Comparison of ENCODE assay signal across 32 cellular contexts in genomic region chr1:100462291-100463040, GRCh38.
DNase-seq lines count a peak whose midpoint lies in the region; FAIRE-seq and TF ChIP-seq lines count a peak whose summit lies in the region.
"Had no signal": no experiment of that assay in that cellular context is flagged by ENCODE, and none has a peak within 500 bp of the region (broad histone marks: within the 10 kb centered on the region; RNA-seq: fewer than 3 reads in every experiment).

No MANE protein-coding gene starts in this region.

- DNase-seq in CD4-positive, alpha-beta memory T cell, result no peak
- peak; percentile 59 for DNase-seq in NT2/D1 (ENCODE audit: low read depth, low spot score)
- peak; percentile 6 for DNase-seq in fibroblast of peridontal ligament (ENCODE audit: extremely low read depth)
- peak; percentile 21 for DNase-seq in nephron progenitor cell
- DNase-seq in substantia nigra (lab: John Stamatoyannopoulos, UW), result no peak
- no peak for DNase-seq in ascending aorta (ENCODE audit: low spot score in 2 of 2)
- no peak for DNase-seq in urothelium cell line (ENCODE audit: low spot score)
- DNase-seq in NCI-H1092 (lab: John Stamatoyannopoulos, UW), result no peak
- DNase-seq: ACHN; activated CD4-positive, alpha-beta memory T cell treated with anti-CD3 and anti-CD28 coated beads, Interleukin-2, amount 10 ng/mL, durations not matched to agents 7 days and 5 days; activated CD8-positive, alpha-beta memory T cell treated with anti-CD3 and anti-CD28 coated beads, Interleukin-2, amount 50 U/mL, for 4 hours; activated naive CD4-positive, alpha-beta T cell treated with anti-CD3 and anti-CD28 coated beads, Interleukin-2, amount 10 ng/mL, durations not matched to agents 7 days and 5 days; adrenal gland; DMS79 treated with DMSO at 0.1 percent for 48 hours; GF-D8; NCI-H1436; NCI-H2081; NCI-H226; nucleus accumbens; Peyer's patch; SHP77; stomach; thyroid gland had no signal

- intact Hi-C loops in CD4-positive, alpha-beta memory T cell (cut with micrococcal nuclease), result loop anchor here (2.0 kb wide), 1 partner anchor 406 kb away; no protein-coding TSS in a partner anchor
- intact Hi-C loops in ascending aorta (cut with DNase I), result loop anchor here (5.0 kb wide), 1 partner anchor 145 kb away; no protein-coding TSS in a partner anchor

- no peak overlapping the region for H3K4me3 ChIP-seq in CD4-positive, alpha-beta memory T cell (ENCODE audit: low read length in 2 of 2)
- H3K4me3 ChIP-seq in NT2/D1 (ENCODE audit: insufficient read length, low read depth) (no peak overlapping the region), ascending aorta (no peak overlapping the region)
- H3K4me3 ChIP-seq: adrenal gland, BLaER1, gastroesophageal sphincter, left lung, Peyer's patch, prostate gland, stomach, thyroid gland had no signal

- peaks cover 0 to 2% (median 0%) of the 10 kb centered on the region in 8 donors for H3K9me3 Mint-ChIP-seq in CD4-positive, alpha-beta memory T cell
- no peaks in the 10 kb centered on the region for H3K9me3 Mint-ChIP-seq in nephron progenitor cell
- H3K9me3 Mint-ChIP-seq: activated CD4-positive, alpha-beta memory T cell treated with anti-CD3 and anti-CD28 coated beads, Interleukin-2, amount 10 ng/mL, durations not matched to agents 7 days and 5 days; activated naive CD4-positive, alpha-beta T cell treated with anti-CD3 and anti-CD28 coated beads, Interleukin-2, amount 10 ng/mL, durations not matched to agents 7 days and 5 days; brain had no signal

- H3K27me3 ChIP-seq in CD4-positive, alpha-beta memory T cell (ENCODE audit: insufficient read depth, low read length), result no peaks in the 10 kb centered on the region
- H3K27me3 ChIP-seq in NT2/D1 (ENCODE audit: insufficient read depth, insufficient read length) (no peaks in the 10 kb centered on the region), ascending aorta (no peaks in the 10 kb centered on the region)
- H3K27me3 ChIP-seq: adrenal gland, BLaER1, gastroesophageal sphincter, left lung, Peyer's patch, stomach, thyroid gland had no signal

- no peaks in the 10 kb centered on the region for H3K9me3 ChIP-seq in CD4-positive, alpha-beta memory T cell (ENCODE audit: control insufficient read depth in 1 of 2, low read length in 2 of 2)
- H3K9me3 ChIP-seq in NT2/D1 (ENCODE audit: insufficient read depth, low read length) (no peaks in the 10 kb centered on the region), ascending aorta (no peaks in the 10 kb centered on the region)
- H3K9me3 ChIP-seq: adrenal gland, BLaER1, gastroesophageal sphincter, left lung, Peyer's patch, prostate gland, stomach, thyroid gland had no signal

- peaks cover 44 to 77% of the 10 kb centered on the region in 2 donors for H3K36me3 Mint-ChIP-seq in CD4-positive, alpha-beta memory T cell
- peaks cover 8% of the 10 kb centered on the region for H3K36me3 Mint-ChIP-seq in nephron progenitor cell (ENCODE audit: low read depth)
- H3K36me3 Mint-ChIP-seq: brain had no signal

- H3K9ac ChIP-seq in NT2/D1 (ENCODE audit: insufficient read length, low read depth), result no peak overlapping the region
- H3K9ac ChIP-seq: BLaER1 had no signal

- no peak overlapping the region for H3K27ac ChIP-seq in CD4-positive, alpha-beta memory T cell (ENCODE audit: low read depth, low read length)
- H3K27ac ChIP-seq in substantia nigra (ENCODE audit: low read depth, low read length, poor library complexity, severe bottlenecking) (no peak overlapping the region), ascending aorta (no peak overlapping the region)
- H3K27ac ChIP-seq: adrenal gland, BLaER1, gastroesophageal sphincter, left lung, Peyer's patch, stomach, thyroid gland had no signal

- H3K27ac Mint-ChIP-seq in CD4-positive, alpha-beta memory T cell, result peak overlapping the region in 5 of 7 donors; percentile 1 to 88 (median 43)
- peak overlapping the region; percentile 93 for H3K27ac Mint-ChIP-seq in nephron progenitor cell
- H3K27ac Mint-ChIP-seq: activated CD4-positive, alpha-beta memory T cell treated with anti-CD3 and anti-CD28 coated beads, Interleukin-2, amount 10 ng/mL, durations not matched to agents 7 days and 5 days; activated naive CD4-positive, alpha-beta T cell treated with anti-CD3 and anti-CD28 coated beads, Interleukin-2, amount 10 ng/mL, durations not matched to agents 7 days and 5 days had no signal

- TF ChIP-seq CTCF in nephron progenitor cell (IDR thresholded peaks at IDR 0.05) (no peak), ascending aorta (IDR thresholded peaks at IDR 0.05) (no peak)

- H3K4me1 ChIP-seq in CD4-positive, alpha-beta memory T cell (ENCODE audit: insufficient read depth, low read length), result peaks cover 41% of the 10 kb centered on the region
- peaks cover 4% of the 10 kb centered on the region for H3K4me1 ChIP-seq in NT2/D1 (ENCODE audit: insufficient read depth, insufficient read length)
- H3K4me1 ChIP-seq in ascending aorta, result no peaks in the 10 kb centered on the region

- peak overlapping the region in 1 of 8 donors; percentile 31 for H3K4me3 Mint-ChIP-seq in CD4-positive, alpha-beta memory T cell
- no peak overlapping the region for H3K4me3 Mint-ChIP-seq in nephron progenitor cell
- H3K4me3 Mint-ChIP-seq: activated CD4-positive, alpha-beta memory T cell treated with anti-CD3 and anti-CD28 coated beads, Interleukin-2, amount 10 ng/mL, durations not matched to agents 7 days and 5 days; activated naive CD4-positive, alpha-beta T cell treated with anti-CD3 and anti-CD28 coated beads, Interleukin-2, amount 10 ng/mL, durations not matched to agents 7 days and 5 days; brain had no signal

- FAIRE-seq in urothelium cell line (lab: Jason Lieb, UNC), result no peak
- FAIRE-seq: GM18507, GM19239, H54, HepG2 had no signal

- H3K27me3 Mint-ChIP-seq in CD4-positive, alpha-beta memory T cell, result no peaks in the 10 kb centered on the region
- no peaks in the 10 kb centered on the region for H3K27me3 Mint-ChIP-seq in nephron progenitor cell (ENCODE audit: low read depth, poor library complexity)
- H3K27me3 Mint-ChIP-seq: activated CD4-positive, alpha-beta memory T cell treated with anti-CD3 and anti-CD28 coated beads, Interleukin-2, amount 10 ng/mL, durations not matched to agents 7 days and 5 days; activated naive CD4-positive, alpha-beta T cell treated with anti-CD3 and anti-CD28 coated beads, Interleukin-2, amount 10 ng/mL, durations not matched to agents 7 days and 5 days; brain had no signal

- peaks cover 35 to 74% (median 51%) of the 10 kb centered on the region in 4 donors for H3K4me1 Mint-ChIP-seq in CD4-positive, alpha-beta memory T cell
- peaks cover 52% of the 10 kb centered on the region for H3K4me1 Mint-ChIP-seq in nephron progenitor cell

- CTCF ChIA-PET in CD4-positive, alpha-beta memory T cell (lab: Charles Lee; ENCODE audit: partially characterized antibody), result interaction anchor here (0.9 to 6.2 kb wide), 9 partner anchors 8 to 406 kb away, joined by 3 to 42 read pairs (median 4); partner anchors contain the start of gene CDC14A

- peaks cover 44% of the 10 kb centered on the region for H3K36me3 ChIP-seq in CD4-positive, alpha-beta memory T cell (ENCODE audit: insufficient read depth, low read length)
- peaks cover 5% of the 10 kb centered on the region for H3K36me3 ChIP-seq in NT2/D1 (ENCODE audit: insufficient read depth, insufficient read length, low read length)
- no peaks in the 10 kb centered on the region for H3K36me3 ChIP-seq in ascending aorta
- H3K36me3 ChIP-seq: adrenal gland, prostate gland, thyroid gland had no signal

- POLR2A ChIA-PET in CD4-positive, alpha-beta memory T cell (lab: Charles Lee; ENCODE audit: partially characterized antibody), result interaction anchor here (1.7 to 15.2 kb wide), 2 partner anchors 106 to 197 kb away, joined by 7 to 233 read pairs; partner anchors contain the start of genes CDC14A and RTCA

Comparison
In these comparisons a context has a peak if more than half of its experiments do, and no peak if none do; other contexts are left out.
1. DNase-seq: peak in NT2/D1 (single experiment), fibroblast of peridontal ligament (single experiment) and nephron progenitor cell (single experiment); none in CD4-positive, alpha-beta memory T cell (0 of 5), substantia nigra (0 of 49), ascending aorta (0 of 2), urothelium cell line (single experiment) and NCI-H1092 (single experiment).